Comparison of ENCODE assay signal across 16 cellular contexts in genomic region chr7:79455173-79455790, GRCh38. TPM values are rescaled to one million over a fixed set of nuclear protein-coding genes. Genes with fewer than 3 reads are reported as not detected.
DNase-seq lines count a peak whose midpoint lies in the region; ATAC-seq and TF ChIP-seq lines count a peak whose summit lies in the region.
"Had no signal": no experiment of that assay in that cellular context is flagged by ENCODE, and none has a peak within 500 bp of the region (broad histone marks: within the 10 kb centered on the region; RNA-seq: fewer than 3 reads in every experiment).

No MANE protein-coding gene starts in this region.

- TF ChIP-seq CTCF in esophagus muscularis mucosa (IDR thresholded peaks at IDR 0.05): no peak
- no peak for TF ChIP-seq CTCF in A673 (conservative IDR thresholded peaks at IDR 0.05; ENCODE audit: low read depth, low read length)

- H3K27ac ChIP-seq in HUES64 (ENCODE audit: low read depth, low read length) (no peak overlapping the region), esophagus muscularis mucosa (replicated peaks in 1 of 4) (peak overlapping the region; percentile 94 to 96 (median 95)), A673 (ENCODE audit: low read depth, low read length, poor library complexity, severe bottlenecking) (no peak overlapping the region)
- H3K27ac ChIP-seq: SK-N-MC had no signal

- no peak for ATAC-seq in GM18520 (IDR thresholded peaks at IDR 0.05; ENCODE audit: unreplicated experiment)
- ATAC-seq: activated CD4-positive, alpha-beta T cell treated with anti-CD3 and anti-CD28 coated beads for 36 hours had no signal

- BruUV-seq in A673 (replicated peaks; lab: Mats Ljungman, UMichigan): no TSS peak

- intact Hi-C loops in esophagus muscularis mucosa (cut with DNase I): loop anchor here (10.0 kb wide), 1 partner anchor 50 kb away; no protein-coding TSS in a partner anchor
- intact Hi-C loops in A673 (cut with micrococcal nuclease; ENCODE audit: unreplicated experiment): no loop called here

- H3K36me3 ChIP-seq in HUES64 (ENCODE audit: insufficient read depth, low read length) (no peaks in the 10 kb centered on the region), esophagus muscularis mucosa (peaks cover 0 to 20% (median 6%) of the 10 kb centered on the region in 4 donors), A673 (ENCODE audit: insufficient read depth, low read length, poor library complexity, severe bottlenecking) (no peaks in the 10 kb centered on the region)

- POLR2A ChIA-PET in A673 (lab: Charles Lee; ENCODE audit: low non-redundant PET): no interaction called here

- CTCF ChIA-PET in A673 (lab: Charles Lee): no interaction called here

- peaks cover 79% of the 10 kb centered on the region for H3K27me3 ChIP-seq in HUES64 (ENCODE audit: insufficient read depth, low read length)
- H3K27me3 ChIP-seq in esophagus muscularis mucosa: no peaks in the 10 kb centered on the region
- H3K27me3 ChIP-seq in A673 (replicated peaks; ENCODE audit: insufficient read depth, low read depth, low read length, poor library complexity): peaks cover 97% of the 10 kb centered on the region

- H3K4me3 ChIP-seq in HUES64 (ENCODE audit: low read length): peak overlapping the region; percentile 68; the same call in 1 of the 2 replicates
- H3K4me3 ChIP-seq in esophagus muscularis mucosa: peak overlapping the region; percentile 76 to 81 (median 79)
- no peak overlapping the region for H3K4me3 ChIP-seq in A673 (ENCODE audit: low read depth, low read length, poor library complexity, severe bottlenecking)
- H3K4me3 ChIP-seq: SK-N-MC had no signal

- no peak overlapping the region for H3K9ac ChIP-seq in HUES64 (ENCODE audit: low read depth, low read length)

- WGBS in HUES64: 83% methylated on average over 3 of the region's 5 CpGs
- 77% methylated on average over 5 of the region's 5 CpGs for WGBS in esophagus muscularis mucosa

- TF ChIP-seq POLR2A in esophagus muscularis mucosa (IDR thresholded peaks at IDR 0.05; ENCODE audit: low read depth): no peak

- peaks cover 7% of the 10 kb centered on the region; the same call in 1 of the 2 replicates for H3K4me1 ChIP-seq in HUES64 (ENCODE audit: insufficient read depth, low read length)
- peaks cover 11 to 56% (median 53%) of the 10 kb centered on the region in 4 donors for H3K4me1 ChIP-seq in esophagus muscularis mucosa
- no peaks in the 10 kb centered on the region for H3K4me1 ChIP-seq in A673 (ENCODE audit: insufficient read depth, low read length, poor library complexity, severe bottlenecking)

- H3K9me3 ChIP-seq in HUES64 (ENCODE audit: insufficient read depth, low read depth, low read length): no peaks in the 10 kb centered on the region
- no peaks in the 10 kb centered on the region for H3K9me3 ChIP-seq in esophagus muscularis mucosa
- H3K9me3 ChIP-seq in A673 (ENCODE audit: low read depth, low read length, poor library complexity, severe bottlenecking): no peaks in the 10 kb centered on the region

- no peak for DNase-seq in esophagus muscularis mucosa (ENCODE audit: extremely low spot score)
- DNase-seq in midbrain (lab: John Stamatoyannopoulos, UW): peak; percentile 22
- peak; percentile 67 for DNase-seq in superior temporal gyrus (ENCODE audit: extremely low spot score)
- DNase-seq in OCI-M1 (lab: John Stamatoyannopoulos, UW): no peak
- DNase-seq in activated CD4-positive, CD25-positive, alpha-beta regulatory T cell (lab: John Stamatoyannopoulos, UW): no peak
- no peak for DNase-seq in A673 (ENCODE audit: low spot score)
- DNase-seq: activated CD4-positive, alpha-beta T cell treated with anti-CD3 and anti-CD28 coated beads for 36 hours; activated effector memory CD4-positive, alpha-beta T cell treated with Interleukin-2 at 50 U/mL for 16 hours; COR-L47; cortex of kidney; MM.1S; NCI-H524 treated with DMSO at 0.1 percent for 48 hours; stimulated activated CD4-positive, alpha-beta T cell treated with anti-CD3 and anti-CD28 coated beads, Interleukin-2, amount 100 ng/mL, for 48 hours had no signal

- no peak for TF ChIP-seq EP300 in esophagus muscularis mucosa (IDR thresholded peaks at IDR 0.05)

RNA-seq across cellular contexts. Expression of gene MAGI2, which starts 1.8 kb away (rescaled TPM):
- 7.1 TPM for polyA plus RNA-seq in HUES64 (2013, experiment 1 of 2)
- polyA plus RNA-seq in HUES64 (2013, experiment 2 of 2): 7.4 TPM
- total RNA-seq in esophagus muscularis mucosa (10 to 100 TPM; 14.4 to 22.3 (median 21.2) TPM), A673 (2021) (0.34 and 0.57 TPM in 2 replicates)

Comparison
In these comparisons a context has a peak if more than half of its experiments do, and no peak if none do; other contexts are left out.
1. H3K27ac ChIP-seq: peak in esophagus muscularis mucosa (4 of 4); none in HUES64 (single experiment) and A673 (single experiment).
2. DNase-seq: peak in midbrain (single experiment) and superior temporal gyrus (single experiment); none in esophagus muscularis mucosa (single experiment), OCI-M1 (single experiment), activated CD4-positive, CD25-positive, alpha-beta regulatory T cell (0 of 4) and A673 (single experiment).